In the genomic region with DNA sequence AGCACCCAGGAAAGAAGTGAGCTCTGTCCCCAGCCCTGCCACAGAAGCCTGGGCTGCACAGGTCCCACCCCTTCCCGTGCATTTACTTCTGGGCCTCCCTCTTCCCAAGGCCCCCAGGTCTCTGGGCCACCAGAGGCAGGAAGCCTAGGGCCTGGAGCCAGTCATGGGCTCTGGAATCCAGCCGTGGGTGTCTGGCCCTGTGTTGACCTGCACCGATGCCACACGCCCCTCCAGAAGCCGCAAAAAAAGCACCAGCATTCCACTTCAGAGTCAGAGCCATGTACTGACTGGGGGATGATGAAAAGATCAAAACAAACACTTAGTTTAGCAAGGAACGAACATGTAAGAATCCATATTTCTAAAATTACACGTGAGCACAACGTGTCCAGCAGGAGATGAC, we compare ENCODE assay signal across 27 cellular contexts.
DNase-seq lines count a peak whose midpoint lies in the region; ATAC-seq and TF ChIP-seq lines count a peak whose summit lies in the region.
"Had no signal": no experiment of that assay in that cellular context is flagged by ENCODE, and none has a peak within 500 bp of the region (broad histone marks: within the 10 kb centered on the region; RNA-seq: fewer than 3 reads in every experiment).

No MANE protein-coding gene starts in this region.

- ATAC-seq in left lung (no peak), HG02623 (IDR thresholded peaks at IDR 0.05; ENCODE audit: unreplicated experiment) (no peak)
- ATAC-seq: GM23338, PC-3 had no signal

- no peaks in the 10 kb centered on the region for H3K79me2 ChIP-seq in H9 (ENCODE audit: insufficient read depth, low read length)

- H2BK120ac ChIP-seq in H9 (ENCODE audit: low read depth, low read length, poor library complexity, severe bottlenecking): no peak overlapping the region

- peaks cover 12% of the 10 kb centered on the region for H3K27me3 Mint-ChIP-seq in H9 (ENCODE audit: low read depth)

- no peak overlapping the region for H3K14ac ChIP-seq in H9 (ENCODE audit: insufficient read depth, low read length)

- H3K36me3 ChIP-seq in adipocyte (ENCODE audit: control insufficient read depth, insufficient read depth, low read length, severe bottlenecking) (no peaks in the 10 kb centered on the region), left lung (no peaks in the 10 kb centered on the region)
- H3K36me3 ChIP-seq: BLaER1 treated with 17β-estradiol and CSF1 and Interleukin-3, amounts not matched to agents 10 nM and 100 nM; HAP-1 had no signal

- peaks cover 0 to 5% (median 4%) of the 10 kb centered on the region in 3 experiments; a peak in 4 of 7 replicates for H3K36me3 Mint-ChIP-seq in H9 (ENCODE audit: insufficient read depth in 1 of 3, low read depth in 3 of 3)
- H3K36me3 Mint-ChIP-seq: CD4-positive, alpha-beta memory T cell; IgD-negative memory B cell had no signal

- no peaks in the 10 kb centered on the region for H3K79me1 ChIP-seq in H9 (ENCODE audit: insufficient read depth, low read depth, low read length, poor library complexity, severe bottlenecking)

- no peak for TF ChIP-seq CTCF in H9 (conservative IDR thresholded peaks at IDR 0.05)
- TF ChIP-seq CTCF in left lung (IDR thresholded peaks at IDR 0.05): no peak

- no peaks in the 10 kb centered on the region for H3K9me3 ChIP-seq in H9 (ENCODE audit: control insufficient read depth, low read depth, low read length)
- no peaks in the 10 kb centered on the region for H3K9me3 ChIP-seq in adipocyte (ENCODE audit: control insufficient read depth, low read length)
- no peaks in the 10 kb centered on the region for H3K9me3 ChIP-seq in left lung
- H3K9me3 ChIP-seq: HAP-1 had no signal

- H4K20me1 ChIP-seq in H9 (ENCODE audit: control insufficient read depth, insufficient read depth, insufficient read length): no peaks in the 10 kb centered on the region

- no peak overlapping the region for H3K23ac ChIP-seq in H9 (ENCODE audit: insufficient read length, low read depth, low read length)

- H3K27ac Mint-ChIP-seq in H9: peak overlapping the region in 2 of 3 experiments; percentile 36 to 42; a peak in 1 of 7 replicates
- H3K27ac Mint-ChIP-seq: CD4-positive, alpha-beta memory T cell; GM23338; HFFc6; IgD-negative memory B cell had no signal

- WGBS in H9 (ENCODE audit: extremely low coverage, insufficient read length, low lambda C conversion rate): no CpG with 5 or more reads among the region's 8 CpGs

- no peak overlapping the region for H3K4ac ChIP-seq in H9 (ENCODE audit: low read depth, low read length)

- H3K4me1 Mint-ChIP-seq in H9: peaks cover 8% of the 10 kb centered on the region in 2 experiments
- H3K4me1 Mint-ChIP-seq: IgD-negative memory B cell had no signal

- DNase-seq in AG08396 (ENCODE audit: low spot score) (peak; percentile 40), H9 (no peak), adipocyte (ENCODE audit: low read depth) (peak; percentile 1), hepatic stellate cell (ENCODE audit: low spot score) (peak; percentile 45), COLO668 (lab: John Stamatoyannopoulos, UW; ENCODE audit: unreplicated experiment) (no peak), NCI-H2227 (lab: John Stamatoyannopoulos, UW; ENCODE audit: unreplicated experiment) (no peak), left lung (no peak)
- DNase-seq: CD4-positive, alpha-beta memory T cell; DMS 273 treated with DMSO at 0.1 percent for 48 hours; DMS79 treated with DMSO at 0.1 percent for 48 hours; HFFc6; NCI-H1092 treated with DMSO at 0.1 percent for 48 hours; NCI-H1436; NCI-H1930; NCI-H2107; NCI-H446 treated with DMSO at 0.1 percent for 48 hours; NCI-H526; NCI-H82; NK-92 treated with Interleukin-12 subunit alpha and Interleukin-12 subunit beta, amount 100 ng/mL, for 24 hours; PC-3; T-helper 1 cell had no signal

- no peak overlapping the region for H2BK20ac ChIP-seq in H9 (ENCODE audit: low read depth, low read length, poor library complexity, severe bottlenecking)

- H4K91ac ChIP-seq in H9 (ENCODE audit: insufficient read length, low read depth, low read length): no peak overlapping the region

- intact Hi-C loops in left lung (cut with DNase I): no loop called here

- no peak overlapping the region for H2BK5ac ChIP-seq in H9 (ENCODE audit: insufficient read length, low read length)

- H3K27me3 ChIP-seq in H9 (ENCODE audit: insufficient read depth, low read length) (no peaks in the 10 kb centered on the region), adipocyte (replicated peaks; ENCODE audit: control insufficient read depth, insufficient read depth, low read length) (peaks cover 9% of the 10 kb centered on the region), left lung (peaks cover 0 to 46% of the 10 kb centered on the region in 2 donors)
- H3K27me3 ChIP-seq: BLaER1 treated with 17β-estradiol and CSF1 and Interleukin-3, amounts not matched to agents 10 nM and 100 nM had no signal

- no peak overlapping the region for H3K4me2 ChIP-seq in H9 (ENCODE audit: insufficient read depth, insufficient read length, low read length)
- H3K4me2 ChIP-seq: BLaER1 treated with 17β-estradiol and CSF1 and Interleukin-3, amounts not matched to agents 10 nM and 100 nM; GM23338; KMS-11 had no signal

- H3K4me3 Mint-ChIP-seq in H9: no peak overlapping the region
- H3K4me3 Mint-ChIP-seq: CD4-positive, alpha-beta memory T cell; GM23338; HFFc6; IgD-negative memory B cell had no signal

- peaks cover 0 to 9% of the 10 kb centered on the region in 2 experiments; a peak in 2 of 5 replicates for H3K9me3 Mint-ChIP-seq in H9
- H3K9me3 Mint-ChIP-seq: GM23338, HFFc6 had no signal

- H2BK15ac ChIP-seq in H9 (ENCODE audit: low read depth, low read length): no peak overlapping the region

- H3K18ac ChIP-seq in H9 (ENCODE audit: insufficient read length, low read depth, low read length): no peak overlapping the region

- no peak overlapping the region for H2AFZ ChIP-seq in H9 (ENCODE audit: low read length)
- H2AFZ ChIP-seq: GM23338 had no signal

- H3T11ph ChIP-seq in H9 (ENCODE audit: low read length): no peak overlapping the region

- no peak overlapping the region for H3K56ac ChIP-seq in H9 (ENCODE audit: insufficient read length, low read depth, low read length)

- H4K8ac ChIP-seq in H9 (replicated peaks; ENCODE audit: insufficient read length, low read depth, low read length): no peak overlapping the region

- H3K4me1 ChIP-seq in H9 (ENCODE audit: insufficient read depth, low read length) (no peaks in the 10 kb centered on the region), adipocyte (ENCODE audit: control insufficient read depth, insufficient read depth, low read length) (no peaks in the 10 kb centered on the region), left lung (no peaks in the 10 kb centered on the region)
- H3K4me1 ChIP-seq: HAP-1 had no signal

- H3K4me3 ChIP-seq in adipocyte (ENCODE audit: low read length) (no peak overlapping the region), left lung (no peak overlapping the region)
- H3K4me3 ChIP-seq: BLaER1 treated with 17β-estradiol and CSF1 and Interleukin-3, amounts not matched to agents 10 nM and 100 nM; GM23338; HAP-1 had no signal

- H4K5ac ChIP-seq in H9 (ENCODE audit: insufficient read length, low read depth, low read length): no peak overlapping the region

- no peak overlapping the region for H2AK5ac ChIP-seq in H9 (ENCODE audit: insufficient read length, low read length)

- H3K23me2 ChIP-seq in H9 (ENCODE audit: insufficient read length, low read depth, low read length, poor library complexity, severe bottlenecking): no peaks in the 10 kb centered on the region

- no peak overlapping the region for H2BK12ac ChIP-seq in H9 (ENCODE audit: insufficient read length, low read depth, low read length)

- no peak overlapping the region for H3K9ac ChIP-seq in H9 (ENCODE audit: extremely low read depth, insufficient read length, low read length)
- no peak overlapping the region for H3K9ac ChIP-seq in adipocyte (ENCODE audit: low read length)
- H3K9ac ChIP-seq: BLaER1 treated with 17β-estradiol and CSF1 and Interleukin-3, amounts not matched to agents 10 nM and 100 nM; KMS-11 had no signal

- H3K27ac ChIP-seq in H9 (ENCODE audit: insufficient read length, low read depth, low read length) (no peak overlapping the region), left lung (no peak overlapping the region)
- H3K27ac ChIP-seq: BLaER1 treated with 17β-estradiol and CSF1 and Interleukin-3, amounts not matched to agents 10 nM and 100 nM; KMS-11 had no signal

Comparison
In these comparisons a context has a peak if more than half of its experiments do, and no peak if none do; other contexts are left out.
1. DNase-seq: peak in AG08396 (single experiment), adipocyte (single experiment) and hepatic stellate cell (single experiment); none in H9 (single experiment), COLO668 (single experiment), NCI-H2227 (single experiment) and left lung (0 of 2).